ENCODE assay signal across 8 cellular contexts in the genomic region with DNA sequence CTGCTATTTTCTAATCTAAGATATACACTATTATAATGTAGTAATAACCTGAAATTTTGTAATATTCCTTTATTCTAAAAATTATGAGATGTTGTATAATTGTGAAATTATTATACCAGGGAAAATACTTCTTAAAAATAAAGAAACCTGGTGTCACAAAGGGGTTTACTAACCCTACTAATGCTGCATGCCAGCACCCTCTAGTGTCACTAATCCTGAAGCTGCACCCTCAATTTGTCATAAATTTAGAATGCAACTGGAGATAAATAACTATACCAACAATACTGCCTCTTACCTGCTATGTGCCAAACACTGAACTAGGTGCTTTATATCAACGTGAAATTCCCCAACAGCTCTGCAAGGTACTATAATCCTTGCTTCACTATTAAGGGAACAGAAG. TPM values are rescaled to one million over a fixed set of nuclear protein-coding genes. Genes with fewer than 3 reads are reported as not detected.
DNase-seq lines count a peak whose midpoint lies in the region; ATAC-seq, FAIRE-seq and TF ChIP-seq lines count a peak whose summit lies in the region.

No MANE protein-coding gene starts in this region.

- WGBS in H1 (ENCODE audit: extremely low coverage in 1 of 2, insufficient coverage in 1 of 2, insufficient read length in 1 of 2, insufficient replicate concordance in 2 of 2, low coverage in 1 of 2, low lambda C conversion rate in 2 of 2, missing lambda C conversion rate in 1 of 2), 2 experiments, result 80% methylated on average over 1 of the region's 1 CpG; no CpG with 5 or more reads in 1 of the 2 experiments

- ATAC-seq in GM18868 (IDR thresholded peaks at IDR 0.05; ENCODE audit: unreplicated experiment), result no peak

- H3K79me1 ChIP-seq in H1 (ENCODE audit: low read depth, low read length), result no peaks in the 10 kb centered on the region

- POLR2A ChIA-PET in H1 (lab: Charles Lee; ENCODE audit: partially characterized antibody), result interaction anchor here (1.1 to 1.3 kb wide), 2 partner anchors 43 to 115 kb away, joined by 3 to 6 read pairs; no protein-coding TSS in a partner anchor

- H3K56ac ChIP-seq in H1 (replicated peaks; ENCODE audit: insufficient read length, low read depth, low read length), result no peak overlapping the region

- no peak overlapping the region for H3K4me2 ChIP-seq in H1 (ENCODE audit: insufficient read depth in 1 of 2, low read depth in 2 of 2, low read length in 2 of 2)

- CTCF ChIA-PET in H1 (lab: Charles Lee; ENCODE audit: partially characterized antibody), result interaction anchor here (0.6 to 2.3 kb wide), 28 partner anchors 9 to 185 kb away, joined by 3 to 18 read pairs (median 4); a partner anchor contains a TSS

- peak; percentile 55 to 65 for TF ChIP-seq RAD21 in H1 (IDR thresholded peaks at IDR 0.05 in 1 of 2, conservative IDR thresholded peaks at IDR 0.05 in 1 of 2; ENCODE audit: low read depth in 2 of 2, low read length in 2 of 2)

- no peak overlapping the region for H4K8ac ChIP-seq in H1 (ENCODE audit: extremely low read depth, insufficient read depth, low read length)

- DNase-seq in NCI-H345 (lab: John Stamatoyannopoulos, UW) (peak; percentile 5), NCI-H345 treated with DMSO at 0.1 percent for 48 hours (lab: John Stamatoyannopoulos, UW; ENCODE audit: unreplicated experiment) (no peak), NCI-H460 (ENCODE audit: extremely low read depth, low read depth) (peak; percentile 6), H1 (ENCODE audit: low read depth in 1 of 2, low spot score in 2 of 2) (no peak), putamen (ENCODE audit: low spot score) (peak; percentile 9), NOMO-1 treated with dmso at 0.1 percent for 144 hours (lab: John Stamatoyannopoulos, UW; ENCODE audit: unreplicated experiment) (no peak), NCI-H774 (lab: John Stamatoyannopoulos, UW) (no peak)

- H3K79me2 ChIP-seq in H1 (ENCODE audit: control insufficient read depth in 1 of 2, insufficient read depth in 2 of 2, low read length in 2 of 2), result 0 out of 4 replicates have a peak, but pooled peaks cover 0 to 2% of the 10 kb centered on the region in 2 experiments

- TF ChIP-seq CTCF in H1 (IDR thresholded peaks at IDR 0.05; ENCODE audit: control extremely low read depth in 1 of 3, insufficient read depth in 1 of 3, low read depth in 1 of 3, low read length in 3 of 3), result peak in 2 of 3 experiments; percentile 44 to 45; a peak in 3 of 4 replicates

- no peak overlapping the region for H2BK15ac ChIP-seq in H1 (ENCODE audit: low read length)

- peaks cover 1 to 2% of the 10 kb centered on the region in 2 experiments for H4K20me1 ChIP-seq in H1 (replicated peaks in 1 of 2; ENCODE audit: control insufficient read depth in 1 of 2, insufficient read depth in 2 of 2, low read length in 2 of 2)

- no peak overlapping the region for H4K91ac ChIP-seq in H1 (replicated peaks; ENCODE audit: insufficient read length, low read length)

- no peak overlapping the region for H3K14ac ChIP-seq in H1 (ENCODE audit: insufficient read length)

- no peak overlapping the region for H3K18ac ChIP-seq in H1 (ENCODE audit: extremely low read depth, low read length)

- H2AFZ ChIP-seq in H1 (ENCODE audit: low read length), result no peak overlapping the region

- peaks cover 0 to 34% (median 11%) of the 10 kb centered on the region in 4 experiments; a peak in 3 of 8 replicates for H3K36me3 ChIP-seq in H1 (ENCODE audit: control insufficient read depth in 2 of 4, insufficient read depth in 4 of 4, low read length in 3 of 4)

- H3K9ac ChIP-seq in H1 (replicated peaks in 1 of 4; ENCODE audit: extremely low read depth in 1 of 4, low read depth in 3 of 4, low read length in 3 of 4), result no peak overlapping the region

- no peaks in the 10 kb centered on the region for H3K4me1 ChIP-seq in H1 (replicated peaks in 1 of 4; ENCODE audit: control insufficient read depth in 3 of 4, insufficient read depth in 4 of 4, low read length in 3 of 4)

- no peak overlapping the region for H2AK5ac ChIP-seq in H1 (ENCODE audit: low read depth, low read length)

- no peak overlapping the region for H2BK20ac ChIP-seq in H1 (ENCODE audit: low read length)

- H2BK120ac ChIP-seq in H1 (replicated peaks; ENCODE audit: low read depth, low read length), result no peak overlapping the region

- peaks cover 3% of the 10 kb centered on the region; the same call in 1 of the 2 replicates for H3K23me2 ChIP-seq in H1 (ENCODE audit: low read depth, low read length)

- no peak overlapping the region for H3K27ac ChIP-seq in H1 (ENCODE audit: low read depth, low read length)

- H3K27me3 ChIP-seq in H1 (replicated peaks in 1 of 4; ENCODE audit: control insufficient read depth in 3 of 4, extremely low read depth in 1 of 4, insufficient read depth in 3 of 4, low read length in 3 of 4), result no peaks in the 10 kb centered on the region

- no peak overlapping the region for H4K5ac ChIP-seq in H1 (ENCODE audit: insufficient read length, low read depth, low read length)

- no peak overlapping the region for H3K4ac ChIP-seq in H1 (replicated peaks; ENCODE audit: insufficient read length, low read depth, low read length)

- H3K9me3 ChIP-seq in H1 (ENCODE audit: insufficient read depth in 2 of 2, low read depth in 1 of 2, low read length in 1 of 2), result no peaks in the 10 kb centered on the region

- TF ChIP-seq EP300 in H1 (IDR thresholded peaks at IDR 0.05; ENCODE audit: borderline replicate concordance in 1 of 2, low read depth in 2 of 2, low read length in 2 of 2), result no peak

- no peak overlapping the region for H2BK5ac ChIP-seq in H1 (ENCODE audit: low read depth, low read length)

- no peak overlapping the region for H3K23ac ChIP-seq in H1 (ENCODE audit: insufficient read length)

- no peak for FAIRE-seq in H1 (lab: Jason Lieb, UNC)

- H2BK12ac ChIP-seq in H1 (ENCODE audit: low read depth, low read length), result no peak overlapping the region

- no peak for TF ChIP-seq POLR2A in H1 (IDR thresholded peaks at IDR 0.05; ENCODE audit: control extremely low read depth in 1 of 2, low read depth in 2 of 2, low read length in 2 of 2)

- no peak overlapping the region for H3K4me3 ChIP-seq in H1 (ENCODE audit: extremely low read depth in 1 of 4, insufficient read depth in 2 of 4, low read depth in 3 of 4, low read length in 4 of 4)

TF ChIP-seq in H1, 55 proteins besides CTCF, POLR2A, EP300 and RAD21:
- TF ChIP-seq TCF12 (IDR thresholded peaks at IDR 0.05; ENCODE audit: low read depth, low read length) (no peak), CEBPB (IDR thresholded peaks at IDR 0.05; ENCODE audit: low read depth, low read length) (no peak), TEAD4 (IDR thresholded peaks at IDR 0.05; ENCODE audit: low read depth, low read length) (0 out of 2 replicates have a peak, but pooled peaks have one; percentile 15)

RNA-seq across cellular contexts. Expression of a gene that starts 30.8 kb away (rescaled TPM):
- 84.5 and 118 TPM in 2 replicates for total RNA-seq in NCI-H460 (2014; rRNA removed; shearing (Covaris generic))
- 68.0 and 149 TPM in 2 replicates for polyA plus RNA-seq in NCI-H460 (2014; cell fraction: nucleus; rRNA removed)
- 127 TPM in 2 replicates for total RNA-seq in H1 (2021; fragmentation: NEBNext Ultra II Directional; extraction: Animal tissue kit (Norgen Biotek cat#: 25700))
- polyA plus RNA-seq in H1 (2011; rRNA removed), result 60.8 and 123 TPM in 2 replicates
- 79.9 TPM for polyA plus RNA-seq in H1 (2011; cell fraction: cytosol; rRNA removed)
- polyA plus RNA-seq in H1 (2011; cell fraction: nucleus; rRNA removed), result 8.3 TPM
- polyA plus RNA-seq in H1 (2012, experiment 1 of 2), result 27.6 to 60.7 TPM (median 32.9 TPM) in 4 replicates
- 4.4 TPM for polyA plus RNA-seq in H1 (2012, experiment 2 of 2)
- 70.2 TPM for polyA plus RNA-seq in H1 (2013, experiment 1 of 2)
- 90.8 TPM for polyA plus RNA-seq in H1 (2013, experiment 2 of 2)
- 61.1 and 106 TPM in 2 replicates for polyA minus RNA-seq in H1 (2011; rRNA and poly(A)+ RNA removed)
- polyA minus RNA-seq in H1 (2011; cell fraction: cytosol; rRNA and poly(A)+ RNA removed), result 49.4 TPM
- polyA minus RNA-seq in H1 (2011; cell fraction: nucleus; rRNA and poly(A)+ RNA removed), result 67.5 TPM

RNA-seq across cellular contexts. Expression of a gene that starts 42.3 kb away (rescaled TPM):
- 0.12 TPM in 2 replicates for total RNA-seq in NCI-H460 (2014; rRNA removed; shearing (Covaris generic))
- 0.06 TPM in 1 of 2 replicates, not detected in the other for polyA plus RNA-seq in NCI-H460 (2014; cell fraction: nucleus; rRNA removed)
- 3.0 and 3.2 TPM in 2 replicates for total RNA-seq in H1 (2021; fragmentation: NEBNext Ultra II Directional; extraction: Animal tissue kit (Norgen Biotek cat#: 25700))
- 2.4 and 2.9 TPM in 2 replicates for polyA plus RNA-seq in H1 (2011; rRNA removed)
- 2.7 TPM for polyA plus RNA-seq in H1 (2011; cell fraction: cytosol; rRNA removed)
- polyA plus RNA-seq in H1 (2011; cell fraction: nucleus; rRNA removed), result 5.3 TPM
- 2.9 to 3.5 TPM (median 3.2 TPM) in 4 replicates for polyA plus RNA-seq in H1 (2012, experiment 1 of 2)
- polyA plus RNA-seq in H1 (2012, experiment 2 of 2), result 0.66 TPM
- polyA plus RNA-seq in H1 (2013, experiment 1 of 2), result 3.7 TPM
- polyA plus RNA-seq in H1 (2013, experiment 2 of 2), result 3.8 TPM
- polyA minus RNA-seq in H1 (2011; rRNA and poly(A)+ RNA removed), result 1.2 and 2.1 TPM in 2 replicates
- polyA minus RNA-seq in H1 (2011; cell fraction: cytosol; rRNA and poly(A)+ RNA removed), result 1.7 TPM
- 4.4 TPM for polyA minus RNA-seq in H1 (2011; cell fraction: nucleus; rRNA and poly(A)+ RNA removed)

Comparison
In these comparisons a context has a peak if more than half of its experiments do, and no peak if none do; other contexts are left out.
1. DNase-seq: peak in NCI-H345 (single experiment), NCI-H460 (single experiment) and putamen (single experiment); none in NCI-H345 treated with DMSO at 0.1 percent for 48 hours (single experiment), H1 (0 of 2), NOMO-1 treated with dmso at 0.1 percent for 144 hours (single experiment) and NCI-H774 (single experiment).